ENCODE assay signal across 7 cellular contexts in the genomic region with DNA sequence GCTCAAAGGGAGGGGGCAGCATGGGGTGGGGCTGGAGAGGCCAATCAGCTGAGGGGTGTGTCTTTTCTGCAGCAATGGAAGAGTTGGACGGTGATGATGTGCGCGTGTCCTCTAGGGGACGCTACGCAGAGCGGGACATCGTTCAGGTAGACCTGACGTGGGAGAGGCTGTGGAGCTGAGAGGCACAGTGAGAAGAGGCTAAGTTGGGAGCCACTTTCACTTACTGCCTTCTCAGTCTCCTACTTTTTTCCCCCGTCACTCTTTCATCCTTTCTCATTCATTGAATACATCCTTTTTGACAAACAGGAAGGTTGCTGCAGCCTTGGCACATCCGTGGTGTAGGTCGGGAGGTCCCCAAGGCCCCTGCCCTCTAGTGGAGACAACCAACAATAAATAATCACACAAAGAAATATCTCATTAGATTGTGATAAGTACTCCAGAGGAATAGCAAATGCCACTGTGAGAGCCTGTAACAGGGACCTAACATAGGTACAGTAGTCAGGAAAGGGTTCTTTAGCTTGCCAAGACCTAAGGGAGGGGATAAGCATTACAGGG. TPM values are rescaled to one million over a fixed set of nuclear protein-coding genes. Genes with fewer than 3 reads are reported as not detected.
DNase-seq lines count a peak whose midpoint lies in the region; ATAC-seq and TF ChIP-seq lines count a peak whose summit lies in the region.

No MANE protein-coding gene starts in this region.

- TF ChIP-seq CTCF in GM13976 (IDR thresholded peaks at IDR 0.05; ENCODE audit: borderline replicate concordance, control extremely low read depth, extremely low read depth, insufficient read depth, missing control alignments) (peak; percentile 17), omental fat pad (IDR thresholded peaks at IDR 0.05) (no peak)

- no peaks in the 10 kb centered on the region for H3K36me3 Mint-ChIP-seq in immature natural killer cell

- peak overlapping the region; percentile 20 to 57 (median 32) for H3K27ac Mint-ChIP-seq in immature natural killer cell

- H3K4me3 Mint-ChIP-seq in immature natural killer cell = peak overlapping the region; percentile 66 to 82 (median 79)

- H3K27me3 Mint-ChIP-seq in immature natural killer cell (ENCODE audit: low read depth in 3 of 3) = peaks cover 9 to 11% (median 10%) of the 10 kb centered on the region in 3 donors

- peaks cover 20 to 32% of the 10 kb centered on the region in 2 donors for H3K4me1 Mint-ChIP-seq in immature natural killer cell

- no peak for ATAC-seq in omental fat pad (ENCODE audit: low FRiP score)
- ATAC-seq in GM19467 (IDR thresholded peaks at IDR 0.05; ENCODE audit: unreplicated experiment) = no peak

- in situ Hi-C loops in GM13976 (cut with MboI; ENCODE audit: low sequenced_read_pairs, unreplicated experiment) = no loop called here

- DNase-seq in GM13976 (ENCODE audit: low spot score) = peak; percentile 56
- peak; percentile 17 for DNase-seq in NCI-H146 treated with DMSO at 0.1 percent for 48 hours (lab: John Stamatoyannopoulos, UW; ENCODE audit: unreplicated experiment)
- peak; percentile 59 for DNase-seq in activated T-cell treated with anti-CD3 and anti-CD28 coated beads, Interleukin-2, amount 50 U/mL, for 1 hour
- peak; percentile 50 to 62 (median 59) for DNase-seq in immature natural killer cell
- DNase-seq in NCI-H1048 (lab: John Stamatoyannopoulos, UW) = no peak
- no peak for DNase-seq in omental fat pad (ENCODE audit: low spot score)

- H3K9me3 Mint-ChIP-seq in immature natural killer cell = no peaks in the 10 kb centered on the region

RNA-seq across cellular contexts. Expression of a gene that starts 4.4 kb away (rescaled TPM):
- 10 to 100 TPM; 10.6 to 45.8 (median 11.7) TPM for polyA plus RNA-seq in immature natural killer cell
- 10 to 100 TPM; 15.6 to 35.7 (median 17.8) TPM for total RNA-seq in omental fat pad

RNA-seq across cellular contexts. Expression of a gene that starts 22.6 kb away (rescaled TPM):
- 10 to 100 TPM; 30.3 to 57.3 (median 44.4) TPM for polyA plus RNA-seq in immature natural killer cell
- 10 to 100 TPM; 15.6 to 27.1 (median 19.5) TPM for total RNA-seq in omental fat pad

RNA-seq across cellular contexts. Expression of a gene that starts 23.5 kb away (rescaled TPM):
- polyA plus RNA-seq in immature natural killer cell = under 1 TPM in 1 of 3 donors, not detected in 2; 0.31 TPM
- not detected for total RNA-seq in omental fat pad

RNA-seq across cellular contexts. Expression of a gene that starts 42.6 kb away (rescaled TPM):
- polyA plus RNA-seq in immature natural killer cell = 10 to 100 TPM; 15.4 to 29.0 (median 19.2) TPM
- 100 to 1,000 TPM in 1 of 4 donors, 10 to 100 TPM in 3; 50.9 to 180 (median 77.6) TPM for total RNA-seq in omental fat pad

Comparison
In these comparisons a context has a peak if more than half of its experiments do, and no peak if none do; other contexts are left out.
1. DNase-seq: peak in GM13976 (single experiment), NCI-H146 treated with DMSO at 0.1 percent for 48 hours (single experiment), activated T-cell treated with anti-CD3 and anti-CD28 coated beads, Interleukin-2, amount 50 U/mL, for 1 hour (single experiment) and immature natural killer cell (3 of 3); none in NCI-H1048 (single experiment) and omental fat pad (single experiment).